Comparison of ENCODE assay signal across 7 cellular contexts in genomic region chr2:118616432-118616831, GRCh38.
"Had no signal": no experiment of that assay in that cellular context is flagged by ENCODE, and none has a peak within 500 bp of the region (broad histone marks: within the 10 kb centered on the region; RNA-seq: fewer than 3 reads in every experiment).

No MANE protein-coding gene starts in this region.

- H3K9me3 Mint-ChIP-seq: IgD-negative memory B cell had no signal

- H3K4me3 ChIP-seq: K562 had no signal

- H3K27ac ChIP-seq: HL-60 had no signal

- DNase-seq: IMR-90, KBM-7 had no signal

- H3K36me3 Mint-ChIP-seq: IgD-negative memory B cell had no signal

- H3K4me3 Mint-ChIP-seq: IgD-negative memory B cell had no signal

- FAIRE-seq: HepG2, HTR-8/SVneo, K562 had no signal
